Comparison of ENCODE assay signal across 7 cellular contexts in genomic region chr9:25048098-25048497, GRCh38.
"Had no signal": no experiment of that assay in that cellular context is flagged by ENCODE, and none has a peak within 500 bp of the region (broad histone marks: within the 10 kb centered on the region; RNA-seq: fewer than 3 reads in every experiment).

No MANE protein-coding gene starts in this region.

- H3K4me3 ChIP-seq: HAP-1, K562 had no signal

- H3K9me3 ChIP-seq: HAP-1 had no signal

- H3K36me3 ChIP-seq: HAP-1 had no signal

- ATAC-seq: HCT116, K562 had no signal

- DNase-seq: GOT3, H7, HFFc6, IMR-90 had no signal
